13 cellular contexts compared by ENCODE assay signal in the genomic region with DNA sequence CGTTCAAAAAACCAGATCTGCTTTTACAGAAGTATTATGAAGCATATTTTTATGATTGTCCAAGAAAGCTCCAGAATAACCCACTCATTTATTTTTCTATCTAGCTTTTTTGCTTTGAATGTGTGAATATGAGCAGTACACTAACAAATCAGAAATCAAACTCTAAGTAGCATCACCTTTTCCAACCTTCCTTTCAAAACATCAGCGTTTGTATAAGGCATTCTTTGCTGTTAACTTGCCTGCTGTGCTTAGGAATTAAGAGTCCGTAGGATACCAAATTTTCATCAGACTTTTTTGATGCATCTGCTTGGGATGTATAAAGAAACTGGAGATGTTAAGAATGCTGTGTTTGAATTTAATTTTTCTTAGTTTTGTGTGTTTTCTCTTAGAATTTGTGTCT. TPM values are rescaled to one million over a fixed set of nuclear protein-coding genes. Genes with fewer than 3 reads are reported as not detected.
DNase-seq lines count a peak whose midpoint lies in the region; ATAC-seq lines count a peak whose summit lies in the region.
"Had no signal": no experiment of that assay in that cellular context is flagged by ENCODE, and none has a peak within 500 bp of the region (broad histone marks: within the 10 kb centered on the region; RNA-seq: fewer than 3 reads in every experiment).

No MANE protein-coding gene starts in this region.

- H3K9me3 Mint-ChIP-seq in activated naive CD4-positive, alpha-beta T cell treated with anti-CD3 and anti-CD28 coated beads, Interleukin-2, amount 50 U/mL, for 24 hours = no peaks in the 10 kb centered on the region
- no peaks in the 10 kb centered on the region for H3K9me3 Mint-ChIP-seq in activated naive CD4-positive, alpha-beta T cell treated with anti-CD3 and anti-CD28 coated beads for 36 hours
- H3K9me3 Mint-ChIP-seq in activated T-helper 17 cell treated with anti-CD3 and anti-CD28 coated beads, Interleukin-2, amount 50 U/mL, for 72 hours = no peaks in the 10 kb centered on the region
- H3K9me3 Mint-ChIP-seq in stimulated activated naive B cell treated with anti-CD40 and anti-IgM and Interleukin-4, amounts not matched to agents 10 μg/mL and 1 μg/mL and 100 μg/mL, for 72 hours = no peaks in the 10 kb centered on the region

- CTCF ChIA-PET in activated naive CD4-positive, alpha-beta T cell treated with anti-CD3 and anti-CD28 coated beads for 36 hours (lab: Charles Lee) = interaction anchor here (0.7 kb wide), 1 partner anchor 268 kb away, joined by 3 read pairs; no protein-coding TSS in a partner anchor

- peak overlapping the region; percentile 43 for H3K27ac Mint-ChIP-seq in activated naive CD4-positive, alpha-beta T cell treated with anti-CD3 and anti-CD28 coated beads, Interleukin-2, amount 50 U/mL, for 24 hours
- no peak overlapping the region for H3K27ac Mint-ChIP-seq in activated naive CD4-positive, alpha-beta T cell treated with anti-CD3 and anti-CD28 coated beads for 36 hours
- no peak overlapping the region for H3K27ac Mint-ChIP-seq in activated T-helper 17 cell treated with anti-CD3 and anti-CD28 coated beads, Interleukin-2, amount 50 U/mL, for 72 hours
- H3K27ac Mint-ChIP-seq in stimulated activated naive B cell treated with anti-CD40 and anti-IgM and Interleukin-4, amounts not matched to agents 10 μg/mL and 1 μg/mL and 100 μg/mL, for 72 hours = no peak overlapping the region

- no peaks in the 10 kb centered on the region for H3K27me3 Mint-ChIP-seq in activated naive CD4-positive, alpha-beta T cell treated with anti-CD3 and anti-CD28 coated beads, Interleukin-2, amount 50 U/mL, for 24 hours
- H3K27me3 Mint-ChIP-seq in activated naive CD4-positive, alpha-beta T cell treated with anti-CD3 and anti-CD28 coated beads for 36 hours (ENCODE audit: low read depth) = no peaks in the 10 kb centered on the region
- no peaks in the 10 kb centered on the region for H3K27me3 Mint-ChIP-seq in activated T-helper 17 cell treated with anti-CD3 and anti-CD28 coated beads, Interleukin-2, amount 50 U/mL, for 72 hours
- no peaks in the 10 kb centered on the region for H3K27me3 Mint-ChIP-seq in stimulated activated naive B cell treated with anti-CD40 and anti-IgM and Interleukin-4, amounts not matched to agents 10 μg/mL and 1 μg/mL and 100 μg/mL, for 72 hours

- H3K4me1 Mint-ChIP-seq in activated naive CD4-positive, alpha-beta T cell treated with anti-CD3 and anti-CD28 coated beads, Interleukin-2, amount 50 U/mL, for 24 hours = peaks cover 70% of the 10 kb centered on the region
- H3K4me1 Mint-ChIP-seq in activated naive CD4-positive, alpha-beta T cell treated with anti-CD3 and anti-CD28 coated beads for 36 hours (ENCODE audit: low read depth) = peaks cover 54% of the 10 kb centered on the region
- peaks cover 32% of the 10 kb centered on the region for H3K4me1 Mint-ChIP-seq in activated T-helper 17 cell treated with anti-CD3 and anti-CD28 coated beads, Interleukin-2, amount 50 U/mL, for 72 hours
- H3K4me1 Mint-ChIP-seq in stimulated activated naive B cell treated with anti-CD40 and anti-IgM and Interleukin-4, amounts not matched to agents 10 μg/mL and 1 μg/mL and 100 μg/mL, for 72 hours = peaks cover 36 to 56% of the 10 kb centered on the region in 2 donors

- no peak for ATAC-seq in activated T-helper 17 cell treated with anti-CD3 and anti-CD28 coated beads, Interleukin-2, amount 50 U/mL, for 72 hours (replicated peaks)
- no peak for ATAC-seq in stimulated activated naive B cell treated with anti-CD40 and anti-IgM and Interleukin-4, amounts not matched to agents 10 μg/mL and 1 μg/mL and 100 μg/mL, for 72 hours (replicated peaks)
- no peak for ATAC-seq in HG03139 (IDR thresholded peaks at IDR 0.05; ENCODE audit: unreplicated experiment)

- peaks cover 3% of the 10 kb centered on the region for H3K36me3 Mint-ChIP-seq in activated naive CD4-positive, alpha-beta T cell treated with anti-CD3 and anti-CD28 coated beads, Interleukin-2, amount 50 U/mL, for 24 hours
- peaks cover 7% of the 10 kb centered on the region for H3K36me3 Mint-ChIP-seq in activated naive CD4-positive, alpha-beta T cell treated with anti-CD3 and anti-CD28 coated beads for 36 hours (ENCODE audit: low read depth)
- H3K36me3 Mint-ChIP-seq in activated T-helper 17 cell treated with anti-CD3 and anti-CD28 coated beads, Interleukin-2, amount 50 U/mL, for 72 hours (ENCODE audit: low read depth) = peaks cover 22% of the 10 kb centered on the region
- peaks cover 45 to 49% of the 10 kb centered on the region in 2 donors for H3K36me3 Mint-ChIP-seq in stimulated activated naive B cell treated with anti-CD40 and anti-IgM and Interleukin-4, amounts not matched to agents 10 μg/mL and 1 μg/mL and 100 μg/mL, for 72 hours

- intact Hi-C loops in activated naive CD4-positive, alpha-beta T cell treated with anti-CD3 and anti-CD28 coated beads for 36 hours (cut with micrococcal nuclease) = loop anchor here (10.0 kb wide), 2 partner anchors 309 to 1341 kb away; a partner anchor contains a TSS

- DNase-seq in activated naive CD4-positive, alpha-beta T cell treated with anti-CD3 and anti-CD28 coated beads for 36 hours = no peak
- peak; percentile 19 for DNase-seq in myocyte (ENCODE audit: low read depth)
- DNase-seq in stimulated activated naive B cell treated with anti-CD40 and anti-IgM and Interleukin-4, amounts not matched to agents 10 μg/mL and 1 μg/mL and 100 μg/mL, for 72 hours = no peak
- DNase-seq in GOT3 (lab: John Stamatoyannopoulos, UW) = no peak
- no peak for DNase-seq in NCI-H1105 treated with DMSO at 0.1 percent for 48 hours (lab: John Stamatoyannopoulos, UW)
- DNase-seq: foreskin melanocyte, islet precursor cell, NCI-H1092, NCI-H510A treated with DMSO at 0.1 percent for 48 hours, uterus had no signal

- peak overlapping the region; percentile 43 for H3K4me3 Mint-ChIP-seq in activated naive CD4-positive, alpha-beta T cell treated with anti-CD3 and anti-CD28 coated beads, Interleukin-2, amount 50 U/mL, for 24 hours
- H3K4me3 Mint-ChIP-seq in activated naive CD4-positive, alpha-beta T cell treated with anti-CD3 and anti-CD28 coated beads for 36 hours = no peak overlapping the region
- peak overlapping the region; percentile 31 for H3K4me3 Mint-ChIP-seq in activated T-helper 17 cell treated with anti-CD3 and anti-CD28 coated beads, Interleukin-2, amount 50 U/mL, for 72 hours
- H3K4me3 Mint-ChIP-seq in stimulated activated naive B cell treated with anti-CD40 and anti-IgM and Interleukin-4, amounts not matched to agents 10 μg/mL and 1 μg/mL and 100 μg/mL, for 72 hours = peak overlapping the region; percentile 7 to 27

RNA-seq across cellular contexts. Expression of a gene that starts 3.8 kb away (rescaled TPM):
- total RNA-seq in activated naive CD4-positive, alpha-beta T cell treated with anti-CD3 and anti-CD28 coated beads for 36 hours = 10 to 100 TPM; 11.2 to 13.1 TPM
- total RNA-seq in activated T-helper 17 cell treated with anti-CD3 and anti-CD28 coated beads, Interleukin-2, amount 50 U/mL, for 72 hours = 10 to 100 TPM; 17.4 to 19.3 TPM
- 64.1 and 98.3 TPM in 2 replicates for total RNA-seq in myocyte
- 39.9 TPM for polyA plus RNA-seq in myocyte (2012)
